ENCODE assay signal across 11 cellular contexts in the genomic region with DNA sequence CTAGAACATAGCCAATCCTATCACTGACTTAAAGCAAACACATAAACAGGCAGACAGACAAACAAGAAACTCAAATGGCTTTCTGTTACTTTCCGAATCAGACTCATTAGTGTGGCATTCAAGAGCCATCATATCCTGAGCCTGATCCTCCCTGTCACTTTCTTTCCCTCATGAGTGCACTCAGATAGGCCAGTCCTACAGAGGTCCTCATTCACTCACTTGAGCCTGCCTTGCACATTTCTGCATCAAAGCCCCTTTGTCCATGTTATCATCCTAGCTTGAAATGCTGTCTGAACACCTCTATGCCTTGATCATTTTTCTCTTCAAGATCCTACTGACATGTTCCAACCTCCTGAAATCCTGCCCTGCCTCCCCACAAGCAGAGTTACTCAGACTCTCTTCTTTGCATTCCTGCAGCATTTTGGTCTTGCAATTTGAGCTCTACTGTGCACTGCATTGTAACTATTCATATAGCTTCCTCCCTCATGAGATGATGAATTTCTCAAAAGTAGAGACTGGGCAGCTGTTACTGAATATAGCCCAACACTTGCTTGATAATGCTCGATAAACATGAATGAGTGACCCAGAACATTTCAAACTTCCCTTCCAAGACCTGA.
DNase-seq lines count a peak whose midpoint lies in the region; ATAC-seq, FAIRE-seq and TF ChIP-seq lines count a peak whose summit lies in the region.
"Had no signal": no experiment of that assay in that cellular context is flagged by ENCODE, and none has a peak within 500 bp of the region (broad histone marks: within the 10 kb centered on the region; RNA-seq: fewer than 3 reads in every experiment).

No MANE protein-coding gene starts in this region.

- peaks cover 0 to 2% of the 10 kb centered on the region in 2 donors for H3K27me3 Mint-ChIP-seq in natural killer cell treated with Interleukin-12 subunit alpha and Interleukin-12 subunit beta and Interleukin-15 and Interleukin-18, amount 100 ng/mL, for 72 hours

- CTCF ChIA-PET in Panc1 (lab: Charles Lee) = no interaction called here

- FAIRE-seq in GM12892 (lab: Jason Lieb, UNC) = peak; percentile 73

- in situ Hi-C loops in Panc1 (cut with HindIII; ENCODE audit: low pct_unique_long_range_greater_than_20kb, low sequenced_read_pairs) = no loop called here

- peak; percentile 11; the same call in 1 of the 2 replicates for TF ChIP-seq CTCF in Panc1 (IDR thresholded peaks at IDR 0.05)

- no peaks in the 10 kb centered on the region for H3K36me3 ChIP-seq in Panc1 (ENCODE audit: control insufficient read depth, insufficient read depth, low read length)
- H3K36me3 ChIP-seq: ovary had no signal

- no peak overlapping the region for H3K4me3 ChIP-seq in Panc1 (ENCODE audit: low read depth in 2 of 2, low read length in 2 of 2)
- H3K4me3 ChIP-seq: ovary had no signal

- no TSS peak for BruUV-seq in Panc1 (replicated peaks; lab: Mats Ljungman, UMichigan)

- no peak overlapping the region for H3K27ac Mint-ChIP-seq in natural killer cell treated with Interleukin-12 subunit alpha and Interleukin-12 subunit beta and Interleukin-15 and Interleukin-18, amount 100 ng/mL, for 72 hours

- TF ChIP-seq POLR2A in GM12892 (IDR thresholded peaks at IDR 0.05; ENCODE audit: low read depth, low read length) = no peak

- no peaks in the 10 kb centered on the region for H3K4me1 ChIP-seq in Panc1 (ENCODE audit: control insufficient read depth, insufficient read depth, low read length)

- intact Hi-C loops in Panc1 (cut with micrococcal nuclease; ENCODE audit: unreplicated experiment) = no loop called here

- POLR2A ChIA-PET in Panc1 (lab: Charles Lee) = no interaction called here

- H3K9me3 ChIP-seq in Panc1 (ENCODE audit: control insufficient read depth, insufficient read depth, low read depth, low read length) = no peaks in the 10 kb centered on the region
- H3K9me3 ChIP-seq: ovary had no signal

- H3K27ac ChIP-seq in Panc1 (ENCODE audit: low read length) = no peak overlapping the region
- H3K27ac ChIP-seq: ovary had no signal

- no peak for DNase-seq in GM12892 (ENCODE audit: insufficient read length)
- peak; percentile 51 for DNase-seq in HCEC 1CT
- DNase-seq in Panc1 (ENCODE audit: low read depth, low spot score) = no peak
- DNase-seq in medulla oblongata (ENCODE audit: extremely low spot score) = peak; percentile 46
- DNase-seq in cerebellar nuclear complex (lab: John Stamatoyannopoulos, UW) = no peak
- DNase-seq in natural killer cell treated with Interleukin-12 subunit alpha and Interleukin-12 subunit beta and Interleukin-15 and Interleukin-18, amount 100 ng/mL, for 72 hours (ENCODE audit: low spot score) = no peak
- DNase-seq in activated CD4-positive, alpha-beta T cell treated with anti-CD3 and anti-CD28 coated beads, Interleukin-2, amount 50 U/mL, for 48 hours = no peak
- DNase-seq: aorta, NCI-H82 had no signal

- no peak overlapping the region for H3K4me3 Mint-ChIP-seq in natural killer cell treated with Interleukin-12 subunit alpha and Interleukin-12 subunit beta and Interleukin-15 and Interleukin-18, amount 100 ng/mL, for 72 hours

- no peak for ATAC-seq in Panc1
- ATAC-seq in natural killer cell treated with Interleukin-12 subunit alpha and Interleukin-12 subunit beta and Interleukin-15 and Interleukin-18, amount 100 ng/mL, for 72 hours = no peak
- ATAC-seq in GM18907 (IDR thresholded peaks at IDR 0.05; ENCODE audit: unreplicated experiment) = no peak

- H3K4me1 Mint-ChIP-seq in natural killer cell treated with Interleukin-12 subunit alpha and Interleukin-12 subunit beta and Interleukin-15 and Interleukin-18, amount 100 ng/mL, for 72 hours (ENCODE audit: low read depth in 2 of 2) = no peaks in the 10 kb centered on the region

- H3K36me3 Mint-ChIP-seq in natural killer cell treated with Interleukin-12 subunit alpha and Interleukin-12 subunit beta and Interleukin-15 and Interleukin-18, amount 100 ng/mL, for 72 hours = no peaks in the 10 kb centered on the region

- H3K9me3 Mint-ChIP-seq in natural killer cell treated with Interleukin-12 subunit alpha and Interleukin-12 subunit beta and Interleukin-15 and Interleukin-18, amount 100 ng/mL, for 72 hours = no peaks in the 10 kb centered on the region

- no peaks in the 10 kb centered on the region for H3K27me3 ChIP-seq in Panc1 (ENCODE audit: control insufficient read depth, insufficient read depth, low read length)
- H3K27me3 ChIP-seq: ovary had no signal

Comparison
In these comparisons a context has a peak if more than half of its experiments do, and no peak if none do; other contexts are left out.
1. DNase-seq: peak in HCEC 1CT (single experiment) and medulla oblongata (single experiment); none in GM12892 (single experiment), Panc1 (single experiment), cerebellar nuclear complex (0 of 2), natural killer cell treated with Interleukin-12 subunit alpha and Interleukin-12 subunit beta and Interleukin-15 and Interleukin-18, amount 100 ng/mL, for 72 hours (single experiment) and activated CD4-positive, alpha-beta T cell treated with anti-CD3 and anti-CD28 coated beads, Interleukin-2, amount 50 U/mL, for 48 hours (0 of 2).